Comparison of ENCODE assay signal across 9 cellular contexts in the genomic region with DNA sequence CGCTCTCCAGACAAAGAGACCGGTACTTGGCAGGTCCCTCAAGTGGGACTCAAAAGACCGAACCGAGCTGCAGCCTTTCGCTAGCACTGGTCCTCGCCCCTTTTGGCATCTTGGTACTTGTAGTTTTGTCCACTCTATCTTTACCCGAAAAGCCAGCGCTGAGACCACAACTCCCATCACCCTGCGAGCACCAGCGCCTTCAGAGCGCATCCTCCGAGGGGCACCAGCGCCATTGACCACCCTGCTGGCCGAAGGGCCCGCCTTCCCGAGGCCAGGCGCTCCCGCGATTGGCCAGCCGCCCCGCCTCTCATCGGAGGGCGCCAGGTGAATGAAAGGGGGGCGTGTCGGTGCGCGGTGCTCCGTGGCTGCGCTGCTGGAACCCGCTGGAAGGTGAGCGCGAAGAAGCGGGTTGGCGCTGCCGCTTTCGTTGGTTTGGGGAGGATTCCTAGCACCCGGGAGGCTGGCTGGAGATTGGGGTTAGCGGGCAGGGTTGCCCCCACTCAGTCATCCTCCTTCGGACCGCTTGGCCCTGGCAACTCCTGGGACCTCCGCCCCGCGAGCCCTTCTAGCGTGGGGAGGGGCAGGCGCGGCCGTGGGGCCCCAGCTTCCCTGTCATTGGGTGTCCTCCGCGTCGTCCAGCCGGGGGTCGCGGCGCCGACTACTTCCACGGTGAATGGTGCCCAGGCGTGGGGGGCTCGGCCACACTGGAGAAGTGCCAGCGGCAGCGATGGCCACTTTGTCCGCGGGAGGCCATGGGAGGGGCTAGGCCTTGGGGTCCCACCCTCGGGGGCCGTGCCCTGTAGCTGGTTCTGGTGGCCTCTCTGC. TPM values are rescaled to one million over a fixed set of nuclear protein-coding genes. Genes with fewer than 3 reads are reported as not detected.
DNase-seq lines count a peak whose midpoint lies in the region; ATAC-seq and TF ChIP-seq lines count a peak whose summit lies in the region.
"Had no signal": no experiment of that assay in that cellular context is flagged by ENCODE, and none has a peak within 500 bp of the region (broad histone marks: within the 10 kb centered on the region; RNA-seq: fewer than 3 reads in every experiment).

A gene (plus strand): TSS at position 357 of the 825 bp plus-strand sequence. CDS start 5,553 bp downstream, outside the sequence.

- no peak within 1 kb of the TSS for H4K91ac ChIP-seq in H9 (ENCODE audit: insufficient read length, low read depth, low read length)
- H4K91ac ChIP-seq in neuronal stem cell (ENCODE audit: low read depth, low read length, poor library complexity), result no peak within 1 kb of the TSS

- peak within 1 kb of the TSS in 2 of 3 experiments; percentile 57 to 88; a peak in 4 of 7 replicates for H3K27ac Mint-ChIP-seq in H9
- H3K27ac Mint-ChIP-seq in activated naive CD8-positive, alpha-beta T cell treated with anti-CD3 and anti-CD28 coated beads, Interleukin-2, amount 50 U/mL, for 24 hours, result no peak within 1 kb of the TSS
- peak within 1 kb of the TSS; percentile 57 for H3K27ac Mint-ChIP-seq in type B pancreatic cell

- H3K4me3 ChIP-seq in neuronal stem cell (ENCODE audit: low read length in 2 of 2), result peak within 1 kb of the TSS; percentile 76 to 87

- H3K79me2 ChIP-seq in H9 (ENCODE audit: insufficient read depth, low read length), result no peaks in the 10 kb centered on the region

- no peak within 1 kb of the TSS for H2BK15ac ChIP-seq in H9 (ENCODE audit: low read depth, low read length)
- H2BK15ac ChIP-seq in neuronal stem cell (ENCODE audit: low read length), result peak within 1 kb of the TSS; percentile 84

- H3K4me1 ChIP-seq in H9 (ENCODE audit: insufficient read depth, low read length), result no peaks in the 10 kb centered on the region
- H3K4me1 ChIP-seq in neuronal stem cell (ENCODE audit: control insufficient read depth in 2 of 2, insufficient read depth in 1 of 2, low read depth in 1 of 2, low read length in 2 of 2), result peaks cover 0 to 9% of the 10 kb centered on the region in 2 donors

- H3K4me1 Mint-ChIP-seq in H9 (peaks cover 8 to 10% of the 10 kb centered on the region in 2 experiments), type B pancreatic cell (ENCODE audit: unreplicated experiment) (peaks cover 4% of the 10 kb centered on the region)
- H3K4me1 Mint-ChIP-seq in activated naive CD8-positive, alpha-beta T cell treated with anti-CD3 and anti-CD28 coated beads, Interleukin-2, amount 50 U/mL, for 24 hours, result peaks cover 13% of the 10 kb centered on the region

- no peak within 1 kb of the TSS for H4K5ac ChIP-seq in H9 (ENCODE audit: insufficient read length, low read depth, low read length)

- H2AFZ ChIP-seq in H9 (ENCODE audit: low read length), result no peak within 1 kb of the TSS
- H2AFZ ChIP-seq in neuronal stem cell (ENCODE audit: low read length), result peak within 1 kb of the TSS; percentile 96

- no peak within 1 kb of the TSS; the same call in 1 of the 2 replicates for H3K14ac ChIP-seq in H9 (ENCODE audit: insufficient read depth, low read length)
- no peak within 1 kb of the TSS for H3K14ac ChIP-seq in neuronal stem cell (ENCODE audit: low read length)

- no peak within 1 kb of the TSS for H3K27ac ChIP-seq in H9 (ENCODE audit: insufficient read length, low read depth, low read length)
- H3K27ac ChIP-seq in neuronal stem cell (replicated peaks; ENCODE audit: low read length), result no peak within 1 kb of the TSS

- H3K36me3 Mint-ChIP-seq in H9 (ENCODE audit: insufficient read depth in 1 of 3, low read depth in 3 of 3) (no peaks in the 10 kb centered on the region; a peak in 1 of 7 replicates), type B pancreatic cell (no peaks in the 10 kb centered on the region)
- no peaks in the 10 kb centered on the region for H3K36me3 Mint-ChIP-seq in activated naive CD8-positive, alpha-beta T cell treated with anti-CD3 and anti-CD28 coated beads, Interleukin-2, amount 50 U/mL, for 24 hours (ENCODE audit: low read depth)

- H3K27me3 ChIP-seq in H9 (ENCODE audit: insufficient read depth, low read length) (no peaks in the 10 kb centered on the region), neuronal stem cell (ENCODE audit: control insufficient read depth in 3 of 3, insufficient read depth in 3 of 3, low read depth in 1 of 3, low read length in 3 of 3) (peaks cover 0 to 21% (median 0%) of the 10 kb centered on the region in 3 experiments)

- ATAC-seq in activated naive CD8-positive, alpha-beta T cell treated with anti-CD3 and anti-CD28 coated beads, Interleukin-2, amount 50 U/mL, for 24 hours, result peak; percentile 75
- ATAC-seq in Right ventricle myocardium superior (ENCODE audit: poor library complexity), result peak; percentile 97
- no peak for ATAC-seq in HG03280 (IDR thresholded peaks at IDR 0.05; ENCODE audit: unreplicated experiment)
- ATAC-seq in HG03175 (IDR thresholded peaks at IDR 0.05; ENCODE audit: unreplicated experiment), result no peak

- H2BK5ac ChIP-seq in H9 (ENCODE audit: insufficient read length, low read length), result no peak within 1 kb of the TSS
- no peak within 1 kb of the TSS for H2BK5ac ChIP-seq in neuronal stem cell (ENCODE audit: low read length)

- H3K23me2 ChIP-seq in H9 (ENCODE audit: insufficient read length, low read depth, low read length, poor library complexity, severe bottlenecking), result peaks cover 12% of the 10 kb centered on the region

- peaks cover 0 to 3% of the 10 kb centered on the region in 2 experiments; a peak in 2 of 5 replicates for H3K9me3 Mint-ChIP-seq in H9
- H3K9me3 Mint-ChIP-seq in activated naive CD8-positive, alpha-beta T cell treated with anti-CD3 and anti-CD28 coated beads, Interleukin-2, amount 50 U/mL, for 24 hours, result no peaks in the 10 kb centered on the region
- H3K9me3 Mint-ChIP-seq in type B pancreatic cell, result no peaks in the 10 kb centered on the region

- H3K18ac ChIP-seq in H9 (ENCODE audit: insufficient read length, low read depth, low read length), result no peak within 1 kb of the TSS
- peak within 1 kb of the TSS; percentile 92 for H3K18ac ChIP-seq in neuronal stem cell (ENCODE audit: low read length)

- H4K8ac ChIP-seq in H9 (replicated peaks; ENCODE audit: insufficient read length, low read depth, low read length) (no peak within 1 kb of the TSS), neuronal stem cell (ENCODE audit: low read depth, low read length) (no peak within 1 kb of the TSS)

- H2AK5ac ChIP-seq in H9 (ENCODE audit: insufficient read length, low read length), result no peak within 1 kb of the TSS
- H2AK5ac ChIP-seq in neuronal stem cell (ENCODE audit: low read depth, low read length), result peak within 1 kb of the TSS; percentile 27

- TF ChIP-seq CTCF in H9 (conservative IDR thresholded peaks at IDR 0.05) (no peak), type B pancreatic cell (conservative IDR thresholded peaks at IDR 0.05) (peak; percentile 21)

- no peak within 1 kb of the TSS for H3T11ph ChIP-seq in H9 (ENCODE audit: low read length)

- H3K9ac ChIP-seq in H9 (ENCODE audit: extremely low read depth, insufficient read length, low read length) (peak within 1 kb of the TSS; percentile 79), neuronal stem cell (ENCODE audit: low read depth, low read length, poor library complexity) (peak within 1 kb of the TSS; percentile 87)

- peaks cover 2% of the 10 kb centered on the region for H3K27me3 Mint-ChIP-seq in H9 (ENCODE audit: low read depth)
- H3K27me3 Mint-ChIP-seq in activated naive CD8-positive, alpha-beta T cell treated with anti-CD3 and anti-CD28 coated beads, Interleukin-2, amount 50 U/mL, for 24 hours, result peaks cover 54% of the 10 kb centered on the region
- H3K27me3 Mint-ChIP-seq in type B pancreatic cell, result peaks cover 7% of the 10 kb centered on the region

- no peaks in the 10 kb centered on the region for H3K36me3 ChIP-seq in neuronal stem cell (replicated peaks in 1 of 2; ENCODE audit: control insufficient read depth in 2 of 2, insufficient read depth in 2 of 2, low read length in 2 of 2)

- H4K20me1 ChIP-seq in H9 (ENCODE audit: control insufficient read depth, insufficient read depth, insufficient read length), result no peaks in the 10 kb centered on the region

- no peak within 1 kb of the TSS for H3K23ac ChIP-seq in H9 (ENCODE audit: insufficient read length, low read depth, low read length)
- H3K23ac ChIP-seq in neuronal stem cell (ENCODE audit: low read depth, low read length, poor library complexity), result peak within 1 kb of the TSS; percentile 67

- H3K56ac ChIP-seq in H9 (ENCODE audit: insufficient read length, low read depth, low read length), result no peak within 1 kb of the TSS

- DNase-seq in H9 (peak; percentile 98), NCI-H82 treated with DMSO at 0.1 percent for 48 hours (lab: John Stamatoyannopoulos, UW; ENCODE audit: unreplicated experiment) (peak; percentile 94), Right ventricle myocardium superior (peak; percentile 76), neuronal stem cell (ENCODE audit: low spot score) (peak; percentile 93), type B pancreatic cell (ENCODE audit: extremely low spot score, unreplicated experiment) (peak; percentile 94)
- DNase-seq in activated naive CD8-positive, alpha-beta T cell treated with anti-CD3 and anti-CD28 coated beads, Interleukin-2, amount 50 U/mL, for 24 hours, result peak; percentile 46

- H3K4ac ChIP-seq in H9 (ENCODE audit: low read depth, low read length) (no peak within 1 kb of the TSS), neuronal stem cell (ENCODE audit: low read length) (no peak within 1 kb of the TSS)

- peak within 1 kb of the TSS; percentile 91 for H3K4me2 ChIP-seq in H9 (ENCODE audit: insufficient read depth, insufficient read length, low read length)
- peak within 1 kb of the TSS; percentile 97 for H3K4me2 ChIP-seq in neuronal stem cell (ENCODE audit: insufficient read depth, low read length, poor library complexity, severe bottlenecking)

- no peak within 1 kb of the TSS for H2BK120ac ChIP-seq in H9 (ENCODE audit: low read depth, low read length, poor library complexity, severe bottlenecking)
- H2BK120ac ChIP-seq in neuronal stem cell (ENCODE audit: low read depth, low read length), result no peak within 1 kb of the TSS

- H3K9me3 ChIP-seq in H9 (ENCODE audit: control insufficient read depth, low read depth, low read length) (peaks cover under 1% of the 10 kb centered on the region), neuronal stem cell (replicated peaks in 1 of 2; ENCODE audit: control insufficient read depth in 2 of 2, insufficient read depth in 1 of 2, low read depth in 1 of 2, low read length in 2 of 2) (no peaks in the 10 kb centered on the region)

- H2BK12ac ChIP-seq in H9 (ENCODE audit: insufficient read length, low read depth, low read length), result no peak within 1 kb of the TSS
- H2BK12ac ChIP-seq in neuronal stem cell (ENCODE audit: low read length), result no peak within 1 kb of the TSS

- H3K4me3 Mint-ChIP-seq in H9, result peak within 1 kb of the TSS; percentile 87 to 96
- peak within 1 kb of the TSS; percentile 65 for H3K4me3 Mint-ChIP-seq in activated naive CD8-positive, alpha-beta T cell treated with anti-CD3 and anti-CD28 coated beads, Interleukin-2, amount 50 U/mL, for 24 hours
- peak within 1 kb of the TSS; percentile 97 for H3K4me3 Mint-ChIP-seq in type B pancreatic cell

- WGBS in H9 (ENCODE audit: extremely low coverage, insufficient read length, low lambda C conversion rate), result no CpG with 5 or more reads among the region's 64 CpGs
- WGBS in neuronal stem cell (ENCODE audit: extremely low coverage in 2 of 2, insufficient read length in 2 of 2, insufficient replicate concordance in 1 of 2), 2 donors, result no CpG with 5 or more reads among the region's 64 CpGs

- no peak within 1 kb of the TSS for H2BK20ac ChIP-seq in H9 (ENCODE audit: low read depth, low read length, poor library complexity, severe bottlenecking)

- H3K79me1 ChIP-seq in H9 (ENCODE audit: insufficient read depth, low read depth, low read length, poor library complexity, severe bottlenecking), result no peaks in the 10 kb centered on the region
- no peaks in the 10 kb centered on the region for H3K79me1 ChIP-seq in neuronal stem cell (ENCODE audit: low read depth, low read length)

- intact Hi-C loops in Right ventricle myocardium superior (cut with DNase I), result no loop called here

RNA-seq across cellular contexts. Expression of the gene that starts here (rescaled TPM):
- total RNA-seq in H9 (2021) (1.6 and 1.9 TPM in 2 replicates), Right ventricle myocardium superior (not detected), type B pancreatic cell (ENCODE audit: low replicate concordance) (0.74 and 1.9 TPM in 2 replicates)
- 1.9 TPM for polyA plus RNA-seq in neuronal stem cell (2013, experiment 1 of 2)
- polyA plus RNA-seq in neuronal stem cell (2013, experiment 2 of 2), result 2.0 TPM
- total RNA-seq: activated CD8-positive, alpha-beta memory T cell treated with anti-CD3 and anti-CD28 coated beads for 36 hours had no signal

Comparison
In these comparisons a context has a peak if more than half of its experiments do, and no peak if none do; other contexts are left out.
1. Peak in DNase-seq and ATAC-seq in Right ventricle myocardium superior; RNA of the gene not detected or under 1 TPM.
2. DNase-seq: peak in every context shown above with its lines; median percentile 98 in H9; 94 in NCI-H82 treated with DMSO at 0.1 percent for 48 hours; 94 in type B pancreatic cell; 93 in neuronal stem cell; 76 in Right ventricle myocardium superior; 46 in activated naive CD8-positive, alpha-beta T cell treated with anti-CD3 and anti-CD28 coated beads, Interleukin-2, amount 50 U/mL, for 24 hours.